In the genomic region with DNA sequence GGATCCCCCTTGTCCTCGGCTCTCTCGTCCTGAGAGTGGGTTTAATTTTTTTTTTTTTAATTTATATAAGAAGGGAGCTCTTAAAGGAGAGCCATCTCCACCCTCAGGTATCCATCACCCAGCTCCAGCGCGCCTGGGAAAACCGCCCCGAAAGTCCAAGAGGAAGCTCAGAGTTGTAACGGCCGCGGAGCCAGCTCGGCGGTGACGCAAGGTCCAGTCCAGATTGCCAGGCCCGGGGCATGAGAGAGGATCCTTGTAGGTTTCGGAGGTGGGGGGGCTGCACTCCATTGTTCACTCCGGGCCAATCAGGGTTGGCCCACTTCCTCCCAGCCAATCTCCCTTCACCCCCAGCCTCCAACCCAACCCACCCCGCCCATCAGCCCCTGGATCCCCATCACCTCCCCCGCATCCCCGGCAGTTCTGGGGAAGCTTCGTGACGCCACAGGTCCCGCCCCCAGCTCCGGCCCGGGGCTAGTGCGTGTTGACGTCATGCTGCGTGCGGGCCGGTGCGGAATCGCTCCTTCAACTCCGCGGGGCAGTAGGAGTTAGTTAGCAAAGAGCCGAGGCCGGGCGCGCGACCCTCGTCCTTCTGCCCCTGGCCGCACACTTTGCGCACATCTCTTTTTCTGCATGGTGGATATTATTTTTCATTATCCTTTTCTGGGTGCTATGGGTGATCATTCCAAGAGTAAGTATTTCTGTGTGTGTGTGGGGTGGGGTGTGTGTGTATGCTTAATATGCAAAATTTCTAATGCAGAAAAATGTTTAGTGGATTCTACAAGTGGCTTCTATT, we compare ENCODE assay signal across 8 cellular contexts. TPM values are rescaled to one million over a fixed set of nuclear protein-coding genes. Genes with fewer than 3 reads are reported as not detected.
DNase-seq lines count a peak whose midpoint lies in the region; ATAC-seq and TF ChIP-seq lines count a peak whose summit lies in the region.

A gene (plus strand): TSS at position 520 of the 793 bp plus-strand sequence. CDS start 111 bp downstream, at position 631.

- H4K20me1 ChIP-seq in osteoblast (ENCODE audit: insufficient read depth, low read length): no peaks in the 10 kb centered on the region

- H3K36me3 ChIP-seq in right atrium auricular region (no peaks in the 10 kb centered on the region), osteoblast (ENCODE audit: insufficient read depth, low read length) (no peaks in the 10 kb centered on the region)

- H3K4me1 ChIP-seq in right atrium auricular region (peaks cover 0 to 56% of the 10 kb centered on the region in 2 donors), osteoblast (ENCODE audit: insufficient read depth, low read length) (peaks cover 8% of the 10 kb centered on the region)

- no peak for ATAC-seq in Right ventricle myocardium inferior
- ATAC-seq in HG02870 (IDR thresholded peaks at IDR 0.05; ENCODE audit: unreplicated experiment): peak; percentile 60

- H3K27me3 Mint-ChIP-seq in glutamatergic neuron (ENCODE audit: unreplicated experiment): peaks cover 40% of the 10 kb centered on the region

- intact Hi-C loops in Right ventricle myocardium inferior (cut with DNase I): no loop called here

- TF ChIP-seq CTCF in right atrium auricular region (IDR thresholded peaks at IDR 0.05) (no peak), glutamatergic neuron (IDR thresholded peaks at IDR 0.05; ENCODE audit: partially characterized antibody, unreplicated experiment) (no peak), osteoblast (IDR thresholded peaks at IDR 0.05; ENCODE audit: extremely low read depth, low read depth, low read length) (no peak)

- peaks cover 12% of the 10 kb centered on the region for H3K36me3 Mint-ChIP-seq in glutamatergic neuron (ENCODE audit: unreplicated experiment)

- DNase-seq in Right ventricle myocardium inferior (ENCODE audit: missing footprints) (peak; percentile 85), right atrium auricular region (ENCODE audit: low spot score) (no peak), NCI-H526 (lab: John Stamatoyannopoulos, UW) (peak; percentile 94 to 98), activated T-cell treated with anti-CD3 and anti-CD28 coated beads for 4 hours (peak; percentile 55), glutamatergic neuron (peak; percentile 98), osteoblast (ENCODE audit: insufficient read length, low spot score, missing footprints) (peak; percentile 99), cerebellar nuclear complex (lab: John Stamatoyannopoulos, UW) (no peak)

- H3K79me2 ChIP-seq in osteoblast (ENCODE audit: insufficient read depth, low read length): no peaks in the 10 kb centered on the region

- H3K27ac ChIP-seq in right atrium auricular region (no peak within 1 kb of the TSS), osteoblast (ENCODE audit: low read depth, low read length) (peak within 1 kb of the TSS; percentile 17)

- H3K4me3 ChIP-seq in right atrium auricular region: peak within 1 kb of the TSS in 1 of 2 donors; percentile 25
- H3K4me3 ChIP-seq in osteoblast (ENCODE audit: insufficient read depth, low read length): peak within 1 kb of the TSS; percentile 69

- peak within 1 kb of the TSS; percentile 100 for H3K27ac Mint-ChIP-seq in glutamatergic neuron (ENCODE audit: unreplicated experiment)

- H2AFZ ChIP-seq in osteoblast (ENCODE audit: low read length): peak within 1 kb of the TSS; percentile 51

- H3K9me3 ChIP-seq in right atrium auricular region (no peaks in the 10 kb centered on the region), osteoblast (ENCODE audit: low read depth, low read length) (no peaks in the 10 kb centered on the region)

- H3K4me1 Mint-ChIP-seq in glutamatergic neuron (ENCODE audit: low read depth, unreplicated experiment): peaks cover 12% of the 10 kb centered on the region

- H3K27me3 ChIP-seq in right atrium auricular region (peaks cover 63 to 70% of the 10 kb centered on the region in 2 donors), osteoblast (ENCODE audit: insufficient read depth, low read length) (peaks cover 74% of the 10 kb centered on the region)

- H3K4me2 ChIP-seq in osteoblast (ENCODE audit: insufficient read depth, low read length): peak within 1 kb of the TSS; percentile 81

- H3K4me3 Mint-ChIP-seq in glutamatergic neuron (ENCODE audit: unreplicated experiment): peak within 1 kb of the TSS; percentile 87

- peaks cover 42% of the 10 kb centered on the region for H3K9me3 Mint-ChIP-seq in glutamatergic neuron (ENCODE audit: unreplicated experiment)

RNA-seq across cellular contexts. Expression of the gene that starts here (rescaled TPM):
- not detected for total RNA-seq in Right ventricle myocardium inferior
- not detected for total RNA-seq in right atrium auricular region
- 78.7 TPM for total RNA-seq in glutamatergic neuron (ENCODE audit: unreplicated experiment)
- total RNA-seq in osteoblast: 0.29 and 1.1 TPM in 2 replicates

Comparison
In these comparisons a context has a peak if more than half of its experiments do, and no peak if none do; other contexts are left out.
1. RNA of the gene that starts here (total RNA-seq): 78.7 TPM in glutamatergic neuron (single experiment); 0.29 to 1.1 TPM in osteoblast, not detected in Right ventricle myocardium inferior (single experiment) and not detected in right atrium auricular region; every median in the first group is over 10 times any median in the second.
2. Peak in DNase-seq in Right ventricle myocardium inferior; RNA of the gene not detected or under 1 TPM.
3. DNase-seq: peak in NCI-H526 (2 of 2), activated T-cell treated with anti-CD3 and anti-CD28 coated beads for 4 hours (single experiment), glutamatergic neuron (single experiment) and osteoblast (single experiment); none in right atrium auricular region (single experiment) and cerebellar nuclear complex (0 of 2).